In the genomic region with DNA sequence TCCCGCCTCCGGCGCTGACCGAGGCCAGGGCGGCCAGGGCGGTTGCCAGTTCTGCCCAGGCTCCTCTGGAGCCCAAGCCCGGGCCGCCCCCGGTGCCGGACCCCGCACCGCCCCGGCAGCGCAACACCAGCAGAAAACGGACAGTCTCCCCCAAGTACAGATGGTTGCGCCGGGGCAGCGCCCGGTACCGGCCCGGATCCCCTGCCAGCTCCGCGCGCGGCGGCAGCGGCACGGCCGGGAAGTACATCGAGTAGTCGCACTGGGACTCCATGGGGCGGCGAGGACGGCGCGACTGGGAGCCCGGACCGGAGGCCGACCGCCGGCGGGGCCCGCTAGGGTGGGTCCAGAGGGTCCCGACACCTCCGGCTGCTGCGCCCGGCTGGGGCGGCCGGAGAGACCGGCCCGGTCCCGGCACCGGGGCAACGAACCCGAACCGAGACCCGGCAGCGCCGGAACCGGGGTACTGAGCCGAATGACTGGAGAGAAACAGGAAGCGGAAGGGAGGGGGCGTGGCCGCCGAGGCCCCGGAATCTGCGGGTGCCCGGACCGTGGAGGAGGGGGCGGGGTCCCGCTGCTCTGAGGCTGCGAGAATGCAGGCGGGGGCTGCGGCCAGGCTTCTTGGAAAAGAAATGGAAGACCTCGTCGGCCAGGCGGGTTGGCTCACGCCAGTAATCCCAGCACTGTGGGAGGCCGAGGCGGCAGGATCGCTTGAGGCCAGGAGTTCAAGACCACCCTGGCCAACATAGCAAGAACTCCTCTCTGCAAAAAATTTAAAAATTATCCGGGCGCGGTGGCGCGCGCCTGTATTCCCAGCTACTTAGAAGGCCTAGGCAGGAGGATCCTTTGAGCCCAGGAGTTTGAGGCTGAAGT, we compare ENCODE assay signal across 1 cellular context.
TF ChIP-seq lines count a peak whose summit lies in the region.

A gene with protein sequence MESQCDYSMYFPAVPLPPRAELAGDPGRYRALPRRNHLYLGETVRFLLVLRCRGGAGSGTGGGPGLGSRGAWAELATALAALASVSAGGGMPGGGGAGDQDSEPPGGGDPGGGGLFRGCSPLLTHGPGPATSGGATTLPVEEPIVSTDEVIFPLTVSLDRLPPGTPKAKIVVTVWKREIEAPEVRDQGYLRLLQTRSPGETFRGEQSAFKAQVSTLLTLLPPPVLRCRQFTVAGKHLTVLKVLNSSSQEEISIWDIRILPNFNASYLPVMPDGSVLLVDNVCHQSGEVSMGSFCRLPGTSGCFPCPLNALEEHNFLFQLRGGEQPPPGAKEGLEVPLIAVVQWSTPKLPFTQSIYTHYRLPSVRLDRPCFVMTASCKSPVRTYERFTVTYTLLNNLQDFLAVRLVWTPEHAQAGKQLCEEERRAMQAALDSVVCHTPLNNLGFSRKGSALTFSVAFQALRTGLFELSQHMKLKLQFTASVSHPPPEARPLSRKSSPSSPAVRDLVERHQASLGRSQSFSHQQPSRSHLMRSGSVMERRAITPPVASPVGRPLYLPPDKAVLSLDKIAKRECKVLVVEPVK (minus strand): TSS at position 495 of the 870 bp plus-strand sequence. CDS start 224 bp downstream, at position 271.

TF ChIP-seq in HEK293, 187 proteins besides CTCF, POLR2A, EP300 and RAD21 (continues in another document):
- TF ChIP-seq KLF16 (tag by site-specific recombination; IDR thresholded peaks at IDR 0.05): peak; percentile 94
- TF ChIP-seq, protein P1, sequence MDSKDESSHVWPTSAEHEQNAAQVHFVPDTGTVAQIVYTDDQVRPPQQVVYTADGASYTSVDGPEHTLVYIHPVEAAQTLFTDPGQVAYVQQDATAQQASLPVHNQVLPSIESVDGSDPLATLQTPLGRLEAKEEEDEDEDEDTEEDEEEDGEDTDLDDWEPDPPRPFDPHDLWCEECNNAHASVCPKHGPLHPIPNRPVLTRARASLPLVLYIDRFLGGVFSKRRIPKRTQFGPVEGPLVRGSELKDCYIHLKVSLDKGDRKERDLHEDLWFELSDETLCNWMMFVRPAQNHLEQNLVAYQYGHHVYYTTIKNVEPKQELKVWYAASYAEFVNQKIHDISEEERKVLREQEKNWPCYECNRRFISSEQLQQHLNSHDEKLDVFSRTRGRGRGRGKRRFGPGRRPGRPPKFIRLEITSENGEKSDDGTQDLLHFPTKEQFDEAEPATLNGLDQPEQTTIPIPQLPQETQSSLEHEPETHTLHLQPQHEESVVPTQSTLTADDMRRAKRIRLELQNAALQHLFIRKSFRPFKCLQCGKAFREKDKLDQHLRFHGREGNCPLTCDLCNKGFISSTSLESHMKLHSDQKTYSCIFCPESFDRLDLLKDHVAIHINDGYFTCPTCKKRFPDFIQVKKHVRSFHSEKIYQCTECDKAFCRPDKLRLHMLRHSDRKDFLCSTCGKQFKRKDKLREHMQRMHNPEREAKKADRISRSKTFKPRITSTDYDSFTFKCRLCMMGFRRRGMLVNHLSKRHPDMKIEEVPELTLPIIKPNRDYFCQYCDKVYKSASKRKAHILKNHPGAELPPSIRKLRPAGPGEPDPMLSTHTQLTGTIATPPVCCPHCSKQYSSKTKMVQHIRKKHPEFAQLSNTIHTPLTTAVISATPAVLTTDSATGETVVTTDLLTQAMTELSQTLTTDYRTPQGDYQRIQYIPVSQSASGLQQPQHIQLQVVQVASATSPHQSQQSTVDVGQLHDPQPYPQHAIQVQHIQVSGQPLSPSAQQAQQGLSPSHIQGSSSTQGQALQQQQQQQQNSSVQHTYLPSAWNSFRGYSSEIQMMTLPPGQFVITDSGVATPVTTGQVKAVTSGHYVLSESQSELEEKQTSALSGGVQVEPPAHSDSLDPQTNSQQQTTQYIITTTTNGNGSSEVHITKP (tag by site-specific recombination; IDR thresholded peaks at IDR 0.05): peak; percentile 32; the same call in 1 of the 2 replicates
- TF ChIP-seq ZNF16 (tag by site-specific recombination; IDR thresholded peaks at IDR 0.05; ENCODE audit: low read depth): no peak
- TF ChIP-seq, protein P2, sequence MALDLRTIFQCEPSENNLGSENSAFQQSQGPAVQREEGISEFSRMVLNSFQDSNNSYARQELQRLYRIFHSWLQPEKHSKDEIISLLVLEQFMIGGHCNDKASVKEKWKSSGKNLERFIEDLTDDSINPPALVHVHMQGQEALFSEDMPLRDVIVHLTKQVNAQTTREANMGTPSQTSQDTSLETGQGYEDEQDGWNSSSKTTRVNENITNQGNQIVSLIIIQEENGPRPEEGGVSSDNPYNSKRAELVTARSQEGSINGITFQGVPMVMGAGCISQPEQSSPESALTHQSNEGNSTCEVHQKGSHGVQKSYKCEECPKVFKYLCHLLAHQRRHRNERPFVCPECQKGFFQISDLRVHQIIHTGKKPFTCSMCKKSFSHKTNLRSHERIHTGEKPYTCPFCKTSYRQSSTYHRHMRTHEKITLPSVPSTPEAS (tag by site-specific recombination; IDR thresholded peaks at IDR 0.05): no peak
- no peak for TF ChIP-seq ZNF621 (tag by site-specific recombination; IDR thresholded peaks at IDR 0.05)
- no peak for TF ChIP-seq ZNF664 (tag by site-specific recombination; IDR thresholded peaks at IDR 0.05)
- TF ChIP-seq ZFP37 (tag by site-specific recombination; IDR thresholded peaks at IDR 0.05): no peak
- TF ChIP-seq, protein P3, sequence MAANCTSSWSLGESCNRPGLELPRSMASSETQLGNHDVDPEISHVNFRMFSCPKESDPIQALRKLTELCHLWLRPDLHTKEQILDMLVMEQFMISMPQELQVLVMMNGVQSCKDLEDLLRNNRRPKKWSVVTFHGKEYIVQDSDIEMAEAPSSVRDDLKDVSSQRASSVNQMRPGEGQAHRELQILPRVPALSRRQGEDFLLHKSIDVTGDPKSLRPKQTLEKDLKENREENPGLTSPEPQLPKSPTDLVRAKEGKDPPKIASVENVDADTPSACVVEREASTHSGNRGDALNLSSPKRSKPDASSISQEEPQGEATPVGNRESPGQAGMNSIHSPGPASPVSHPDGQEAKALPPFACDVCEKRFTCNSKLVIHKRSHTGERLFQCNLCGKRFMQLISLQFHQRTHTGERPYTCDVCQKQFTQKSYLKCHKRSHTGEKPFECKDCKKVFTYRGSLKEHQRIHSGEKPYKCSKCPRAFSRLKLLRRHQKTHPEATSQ (tag by site-specific recombination; IDR thresholded peaks at IDR 0.05): no peak
- TF ChIP-seq, protein P4, sequence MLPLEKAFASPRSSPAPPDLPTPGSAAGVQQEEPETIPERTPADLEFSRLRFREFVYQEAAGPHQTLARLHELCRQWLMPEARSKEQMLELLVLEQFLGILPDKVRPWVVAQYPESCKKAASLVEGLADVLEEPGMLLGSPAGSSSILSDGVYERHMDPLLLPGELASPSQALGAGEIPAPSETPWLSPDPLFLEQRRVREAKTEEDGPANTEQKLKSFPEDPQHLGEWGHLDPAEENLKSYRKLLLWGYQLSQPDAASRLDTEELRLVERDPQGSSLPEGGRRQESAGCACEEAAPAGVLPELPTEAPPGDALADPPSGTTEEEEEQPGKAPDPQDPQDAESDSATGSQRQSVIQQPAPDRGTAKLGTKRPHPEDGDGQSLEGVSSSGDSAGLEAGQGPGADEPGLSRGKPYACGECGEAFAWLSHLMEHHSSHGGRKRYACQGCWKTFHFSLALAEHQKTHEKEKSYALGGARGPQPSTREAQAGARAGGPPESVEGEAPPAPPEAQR (tag by site-specific recombination; IDR thresholded peaks at IDR 0.05): no peak
- peak; percentile 83 for TF ChIP-seq GLIS1 (tag by site-specific recombination; IDR thresholded peaks at IDR 0.05)
- no peak for TF ChIP-seq ZNF174 (tag by site-specific recombination; IDR thresholded peaks at IDR 0.05)
- TF ChIP-seq EGR2 (tag by site-specific recombination; IDR thresholded peaks at IDR 0.05; ENCODE audit: low read depth): peak; percentile 60
- no peak for TF ChIP-seq ZNF548 (tag by site-specific recombination; IDR thresholded peaks at IDR 0.05)
- no peak for TF ChIP-seq ZFP3 (tag by site-specific recombination; IDR thresholded peaks at IDR 0.05; ENCODE audit: low read depth)
- TF ChIP-seq, protein P5, sequence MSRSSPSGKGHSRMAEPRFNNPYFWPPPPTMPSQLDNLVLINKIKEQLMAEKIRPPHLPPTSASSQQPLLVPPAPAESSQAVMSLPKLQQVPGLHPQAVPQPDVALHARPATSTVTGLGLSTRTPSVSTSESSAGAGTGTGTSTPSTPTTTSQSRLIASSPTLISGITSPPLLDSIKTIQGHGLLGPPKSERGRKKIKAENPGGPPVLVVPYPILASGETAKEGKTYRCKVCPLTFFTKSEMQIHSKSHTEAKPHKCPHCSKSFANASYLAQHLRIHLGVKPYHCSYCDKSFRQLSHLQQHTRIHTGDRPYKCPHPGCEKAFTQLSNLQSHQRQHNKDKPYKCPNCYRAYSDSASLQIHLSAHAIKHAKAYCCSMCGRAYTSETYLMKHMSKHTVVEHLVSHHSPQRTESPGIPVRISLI (tag by site-specific recombination; IDR thresholded peaks at IDR 0.05): no peak
- TF ChIP-seq MYNN (tag by site-specific recombination; IDR thresholded peaks at IDR 0.05; ENCODE audit: borderline replicate concordance): no peak
- TF ChIP-seq ZNF629 (tag by site-specific recombination; IDR thresholded peaks at IDR 0.05): peak; percentile 19; the same call in 1 of the 2 replicates
- TF ChIP-seq ZNF184 (tag by site-specific recombination; IDR thresholded peaks at IDR 0.05): no peak
- TF ChIP-seq ZSCAN30 (tag by site-specific recombination; IDR thresholded peaks at IDR 0.05): 0 out of 2 replicates have a peak, but pooled peaks have one; percentile 39
- TF ChIP-seq ZNF211 (tag by site-specific recombination; IDR thresholded peaks at IDR 0.05; ENCODE audit: low read depth): no peak
- TF ChIP-seq, protein P6, sequence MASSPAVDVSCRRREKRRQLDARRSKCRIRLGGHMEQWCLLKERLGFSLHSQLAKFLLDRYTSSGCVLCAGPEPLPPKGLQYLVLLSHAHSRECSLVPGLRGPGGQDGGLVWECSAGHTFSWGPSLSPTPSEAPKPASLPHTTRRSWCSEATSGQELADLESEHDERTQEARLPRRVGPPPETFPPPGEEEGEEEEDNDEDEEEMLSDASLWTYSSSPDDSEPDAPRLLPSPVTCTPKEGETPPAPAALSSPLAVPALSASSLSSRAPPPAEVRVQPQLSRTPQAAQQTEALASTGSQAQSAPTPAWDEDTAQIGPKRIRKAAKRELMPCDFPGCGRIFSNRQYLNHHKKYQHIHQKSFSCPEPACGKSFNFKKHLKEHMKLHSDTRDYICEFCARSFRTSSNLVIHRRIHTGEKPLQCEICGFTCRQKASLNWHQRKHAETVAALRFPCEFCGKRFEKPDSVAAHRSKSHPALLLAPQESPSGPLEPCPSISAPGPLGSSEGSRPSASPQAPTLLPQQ (tag by site-specific recombination; IDR thresholded peaks at IDR 0.05): 0 out of 2 replicates have a peak, but pooled peaks have one; percentile 56
- no peak for TF ChIP-seq ZNF521 (tag by site-specific recombination; IDR thresholded peaks at IDR 0.05)
- TF ChIP-seq ZBTB1 (tag by site-specific recombination; IDR thresholded peaks at IDR 0.05): no peak
- TF ChIP-seq ZNF391 (tag by site-specific recombination; IDR thresholded peaks at IDR 0.05; ENCODE audit: borderline replicate concordance, low read depth): no peak
- no peak for TF ChIP-seq TRIM28 (IDR thresholded peaks at IDR 0.05; ENCODE audit: borderline replicate concordance, low read length)
- no peak for TF ChIP-seq ZBTB7A (tag by site-specific recombination; IDR thresholded peaks at IDR 0.05; ENCODE audit: low read depth)
- no peak for TF ChIP-seq YY2 (tag by site-specific recombination; IDR thresholded peaks at IDR 0.05)
- TF ChIP-seq, protein P7, sequence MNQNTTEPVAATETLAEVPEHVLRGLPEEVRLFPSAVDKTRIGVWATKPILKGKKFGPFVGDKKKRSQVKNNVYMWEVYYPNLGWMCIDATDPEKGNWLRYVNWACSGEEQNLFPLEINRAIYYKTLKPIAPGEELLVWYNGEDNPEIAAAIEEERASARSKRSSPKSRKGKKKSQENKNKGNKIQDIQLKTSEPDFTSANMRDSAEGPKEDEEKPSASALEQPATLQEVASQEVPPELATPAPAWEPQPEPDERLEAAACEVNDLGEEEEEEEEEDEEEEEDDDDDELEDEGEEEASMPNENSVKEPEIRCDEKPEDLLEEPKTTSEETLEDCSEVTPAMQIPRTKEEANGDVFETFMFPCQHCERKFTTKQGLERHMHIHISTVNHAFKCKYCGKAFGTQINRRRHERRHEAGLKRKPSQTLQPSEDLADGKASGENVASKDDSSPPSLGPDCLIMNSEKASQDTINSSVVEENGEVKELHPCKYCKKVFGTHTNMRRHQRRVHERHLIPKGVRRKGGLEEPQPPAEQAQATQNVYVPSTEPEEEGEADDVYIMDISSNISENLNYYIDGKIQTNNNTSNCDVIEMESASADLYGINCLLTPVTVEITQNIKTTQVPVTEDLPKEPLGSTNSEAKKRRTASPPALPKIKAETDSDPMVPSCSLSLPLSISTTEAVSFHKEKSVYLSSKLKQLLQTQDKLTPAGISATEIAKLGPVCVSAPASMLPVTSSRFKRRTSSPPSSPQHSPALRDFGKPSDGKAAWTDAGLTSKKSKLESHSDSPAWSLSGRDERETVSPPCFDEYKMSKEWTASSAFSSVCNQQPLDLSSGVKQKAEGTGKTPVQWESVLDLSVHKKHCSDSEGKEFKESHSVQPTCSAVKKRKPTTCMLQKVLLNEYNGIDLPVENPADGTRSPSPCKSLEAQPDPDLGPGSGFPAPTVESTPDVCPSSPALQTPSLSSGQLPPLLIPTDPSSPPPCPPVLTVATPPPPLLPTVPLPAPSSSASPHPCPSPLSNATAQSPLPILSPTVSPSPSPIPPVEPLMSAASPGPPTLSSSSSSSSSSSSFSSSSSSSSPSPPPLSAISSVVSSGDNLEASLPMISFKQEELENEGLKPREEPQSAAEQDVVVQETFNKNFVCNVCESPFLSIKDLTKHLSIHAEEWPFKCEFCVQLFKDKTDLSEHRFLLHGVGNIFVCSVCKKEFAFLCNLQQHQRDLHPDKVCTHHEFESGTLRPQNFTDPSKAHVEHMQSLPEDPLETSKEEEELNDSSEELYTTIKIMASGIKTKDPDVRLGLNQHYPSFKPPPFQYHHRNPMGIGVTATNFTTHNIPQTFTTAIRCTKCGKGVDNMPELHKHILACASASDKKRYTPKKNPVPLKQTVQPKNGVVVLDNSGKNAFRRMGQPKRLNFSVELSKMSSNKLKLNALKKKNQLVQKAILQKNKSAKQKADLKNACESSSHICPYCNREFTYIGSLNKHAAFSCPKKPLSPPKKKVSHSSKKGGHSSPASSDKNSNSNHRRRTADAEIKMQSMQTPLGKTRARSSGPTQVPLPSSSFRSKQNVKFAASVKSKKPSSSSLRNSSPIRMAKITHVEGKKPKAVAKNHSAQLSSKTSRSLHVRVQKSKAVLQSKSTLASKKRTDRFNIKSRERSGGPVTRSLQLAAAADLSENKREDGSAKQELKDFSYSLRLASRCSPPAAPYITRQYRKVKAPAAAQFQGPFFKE (tag by site-specific recombination; IDR thresholded peaks at IDR 0.05; ENCODE audit: borderline replicate concordance): no peak
- TF ChIP-seq KLF10 (tag by site-specific recombination; IDR thresholded peaks at IDR 0.05): peak; percentile 72
- TF ChIP-seq ZNF433 (tag by site-specific recombination; IDR thresholded peaks at IDR 0.05; ENCODE audit: low read depth): no peak
- TF ChIP-seq ZSCAN16 (tag by site-specific recombination; IDR thresholded peaks at IDR 0.05): 0 out of 2 replicates have a peak, but pooled peaks have one; percentile 12
- no peak for TF ChIP-seq ZNF561 (tag by site-specific recombination; IDR thresholded peaks at IDR 0.05; ENCODE audit: borderline replicate concordance)
- TF ChIP-seq ZNF221 (tag by site-specific recombination; IDR thresholded peaks at IDR 0.05; ENCODE audit: borderline replicate concordance): no peak
- peak; percentile 81 for TF ChIP-seq ZNF335 (tag by site-specific recombination; conservative IDR thresholded peaks at IDR 0.05)
- no peak for TF ChIP-seq ZNF707 (tag by site-specific recombination; IDR thresholded peaks at IDR 0.05)
